ENCODE assay signal across 24 cellular contexts in genomic region chr9:2128611-2129010, GRCh38.
DNase-seq lines count a peak whose midpoint lies in the region; ATAC-seq and TF ChIP-seq lines count a peak whose summit lies in the region.
"Had no signal": no experiment of that assay in that cellular context is flagged by ENCODE, and none has a peak within 500 bp of the region (broad histone marks: within the 10 kb centered on the region; RNA-seq: fewer than 3 reads in every experiment).

No MANE protein-coding gene starts in this region.

- CTCF ChIA-PET in HEK293T (lab: Yijun Ruan, JAX) = no interaction called here

- ATAC-seq in psoas muscle (no peak), upper lobe of right lung (no peak)
- ATAC-seq: activated T-cell treated with anti-CD3 and anti-CD28 coated beads, Interleukin-2, amount 50 U/mL, for 72 hours; K562; right cardiac atrium; stimulated activated naive CD8-positive, alpha-beta T cell treated with anti-CD3 and anti-CD28 coated beads, Interleukin-15, Interleukin-2, amounts not matched to agents 100 U/mL and 50 U/mL, for 24 hours had no signal

- intact Hi-C loops in cardiac septum (cut with DNase I) (loop anchor here (5.0 kb wide), 1 partner anchor 709 kb away; no protein-coding TSS in a partner anchor), esophagus muscularis mucosa (cut with DNase I) (loop anchor here (10.0 kb wide), 2 partner anchors 114 to 366 kb away; partner anchors contain the start of gene SMARCA2), psoas muscle (cut with DNase I) (loop anchor here in 1 of 2 donors (10.0 kb wide), 1 partner anchor 606 kb away; no protein-coding TSS in a partner anchor), upper lobe of right lung (cut with DNase I) (no loop called here)

- WGBS in esophagus muscularis mucosa = 75% methylated on average over 1 of the region's 1 CpG
- WGBS in psoas muscle, 3 donors = 28 to 46% (median 32%) methylated on average over 1 of the region's 1 CpG

- H3K36me3 ChIP-seq in cardiac muscle cell (no peaks in the 10 kb centered on the region), esophagus muscularis mucosa (peaks cover 0 to 11% (median 6%) of the 10 kb centered on the region in 4 donors), psoas muscle (ENCODE audit: insufficient read depth in 1 of 2, low read depth in 1 of 2) (peaks cover 0 to 25% of the 10 kb centered on the region in 2 donors), upper lobe of right lung (peaks cover 20% of the 10 kb centered on the region)

- POLR2A ChIA-PET in HEK293T (lab: Yijun Ruan, JAX) = no interaction called here

- DNase-seq in cardiac muscle cell (ENCODE audit: low read depth in 1 of 2, low spot score in 1 of 2) (no peak), cardiac septum (ENCODE audit: low spot score) (no peak), esophagus muscularis mucosa (ENCODE audit: extremely low spot score) (no peak), psoas muscle (no peak), HEK293T (ENCODE audit: extremely low spot score) (no peak), retina (no peak), upper lobe of right lung (no peak)
- DNase-seq: ACHN; activated CD4-positive, alpha-beta T cell treated with anti-CD3 and anti-CD28 coated beads for 1 hour; activated naive CD4-positive, alpha-beta T cell treated with anti-CD3 and anti-CD28 coated beads, Interleukin-2, amount 10 ng/mL, durations not matched to agents 7 days and 5 days; activated T-cell treated with anti-CD3 and anti-CD28 coated beads, Interleukin-2, amount 50 U/mL, for 72 hours; anterior cingulate cortex; Caco-2; DND-41; GOT3; kidney glomerular epithelial cell; NCI-H1417; NCI-H2171; NCI-H510A treated with DMSO at 0.1 percent for 48 hours; SJCRH30; stimulated activated CD4-positive, alpha-beta T cell treated with anti-CD3 and anti-CD28 coated beads, Interleukin-4, amount 100 ng/mL, for 4 hours; stimulated activated naive CD8-positive, alpha-beta T cell treated with anti-CD3 and anti-CD28 coated beads, Interleukin-15, Interleukin-2, amounts not matched to agents 100 U/mL and 50 U/mL, for 24 hours had no signal

- no peaks in the 10 kb centered on the region for H3K27me3 ChIP-seq in cardiac muscle cell
- H3K27me3 ChIP-seq in esophagus muscularis mucosa = no peaks in the 10 kb centered on the region
- no peaks in the 10 kb centered on the region for H3K27me3 ChIP-seq in psoas muscle (ENCODE audit: insufficient read depth in 3 of 3, low read length in 2 of 3)
- no peaks in the 10 kb centered on the region for H3K27me3 ChIP-seq in upper lobe of right lung
- H3K27me3 ChIP-seq: SJCRH30 had no signal

- H3K27ac ChIP-seq in cardiac muscle cell = peak overlapping the region; percentile 1
- peak overlapping the region; percentile 80 to 83 (median 82) for H3K27ac ChIP-seq in esophagus muscularis mucosa (replicated peaks in 1 of 4)
- peak overlapping the region; percentile 65 for H3K27ac ChIP-seq in psoas muscle
- H3K27ac ChIP-seq in upper lobe of right lung = no peak overlapping the region
- H3K27ac ChIP-seq: SJCRH30 had no signal

- TF ChIP-seq POLR2A in esophagus muscularis mucosa (IDR thresholded peaks at IDR 0.05; ENCODE audit: low read depth) = no peak

- H3K9me3 ChIP-seq in cardiac muscle cell (ENCODE audit: low read depth) = no peaks in the 10 kb centered on the region
- H3K9me3 ChIP-seq in esophagus muscularis mucosa = no peaks in the 10 kb centered on the region
- H3K9me3 ChIP-seq in psoas muscle = no peaks in the 10 kb centered on the region
- no peaks in the 10 kb centered on the region for H3K9me3 ChIP-seq in upper lobe of right lung
- H3K9me3 ChIP-seq: Caco-2, SJCRH30 had no signal

- no peak for TF ChIP-seq CTCF in cardiac muscle cell (IDR thresholded peaks at IDR 0.05; ENCODE audit: low read depth, low read length)
- no peak for TF ChIP-seq CTCF in esophagus muscularis mucosa (IDR thresholded peaks at IDR 0.05)
- TF ChIP-seq CTCF in psoas muscle (IDR thresholded peaks at IDR 0.05) = no peak
- no peak for TF ChIP-seq CTCF in upper lobe of right lung (IDR thresholded peaks at IDR 0.05)

- H3K4me1 ChIP-seq in cardiac muscle cell (ENCODE audit: low read depth) (peaks cover 6% of the 10 kb centered on the region), esophagus muscularis mucosa (peaks cover 60 to 88% (median 77%) of the 10 kb centered on the region in 4 donors), psoas muscle (peaks cover 45% of the 10 kb centered on the region), upper lobe of right lung (peaks cover 38% of the 10 kb centered on the region)
- H3K4me1 ChIP-seq: Caco-2, SJCRH30 had no signal

- TF ChIP-seq EP300 in esophagus muscularis mucosa (IDR thresholded peaks at IDR 0.05) = no peak

- H3K4me3 ChIP-seq in cardiac muscle cell = no peak overlapping the region
- H3K4me3 ChIP-seq in esophagus muscularis mucosa = no peak overlapping the region
- H3K4me3 ChIP-seq in psoas muscle = no peak overlapping the region
- no peak overlapping the region for H3K4me3 ChIP-seq in upper lobe of right lung
- H3K4me3 ChIP-seq: K562, SJCRH30 had no signal

TF ChIP-seq in HEK293T, 16 proteins besides CTCF, POLR2A, EP300 and RAD21:
- TF ChIP-seq ARNT (IDR thresholded peaks at IDR 0.05) (no peak), SP1 (IDR thresholded peaks at IDR 0.05) (no peak), ELF4 (IDR thresholded peaks at IDR 0.05) (no peak), ZNF384 (IDR thresholded peaks at IDR 0.05) (no peak), HDGF (IDR thresholded peaks at IDR 0.05; ENCODE audit: borderline replicate concordance) (no peak), SUZ12 (IDR thresholded peaks at IDR 0.05) (no peak), CTBP1 (IDR thresholded peaks at IDR 0.05; ENCODE audit: borderline replicate concordance) (no peak), FOXK2 (IDR thresholded peaks at IDR 0.05) (no peak)
